Comparison of ENCODE assay signal across 8 cellular contexts in the genomic region with DNA sequence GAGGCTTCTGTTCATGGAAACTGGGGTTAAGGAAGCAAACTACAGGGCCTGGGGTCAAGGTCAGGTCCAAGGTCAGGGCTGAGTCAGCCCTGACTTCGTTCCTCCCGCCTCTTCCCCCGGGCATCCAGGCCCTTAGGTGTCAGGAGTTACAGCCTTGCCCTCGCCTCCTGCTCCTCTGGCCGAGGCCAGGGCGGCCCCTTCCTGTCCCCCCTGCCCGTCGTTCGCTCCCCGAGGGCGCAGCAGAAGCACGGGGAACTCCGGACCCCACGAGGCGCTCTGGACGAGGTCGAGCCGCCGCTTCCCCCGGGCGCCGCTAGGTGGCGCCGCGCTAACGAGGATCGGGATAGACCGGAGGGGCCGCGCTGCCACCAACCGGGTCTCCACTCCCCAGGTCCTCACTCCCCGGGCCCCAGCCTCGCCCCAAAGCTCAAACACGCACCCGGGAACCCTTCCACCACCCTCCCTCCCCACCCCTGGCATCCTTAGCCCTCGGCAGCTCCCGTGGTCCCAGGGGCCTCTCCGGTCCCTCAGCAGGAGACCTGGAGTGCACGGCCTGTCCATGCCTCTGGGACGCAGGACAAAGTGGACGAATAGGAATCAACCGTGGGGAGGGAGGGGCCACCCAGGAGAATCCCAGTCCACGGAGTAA. TPM values are rescaled to one million over a fixed set of nuclear protein-coding genes. Genes with fewer than 3 reads are reported as not detected.
DNase-seq lines count a peak whose midpoint lies in the region; TF ChIP-seq lines count a peak whose summit lies in the region.

No MANE protein-coding gene starts in this region.

- H3K4me1 ChIP-seq in HUES6 (ENCODE audit: control insufficient read depth, insufficient read depth, low read length) (peaks cover 3% of the 10 kb centered on the region; the same call in 1 of the 2 replicates), SJCRH30 (no peaks in the 10 kb centered on the region), parathyroid adenoma (peaks cover 3% of the 10 kb centered on the region)

- H3K36me3 Mint-ChIP-seq in type B pancreatic cell = no peaks in the 10 kb centered on the region

- peak overlapping the region; percentile 34 for H3K4me2 ChIP-seq in parathyroid adenoma (ENCODE audit: low read length)

- no peak overlapping the region for H3K4me3 ChIP-seq in GM12875 (ENCODE audit: low read depth, low read length)
- H3K4me3 ChIP-seq in HUES6 (ENCODE audit: low read depth, low read length) = peak overlapping the region; percentile 40
- peak overlapping the region; percentile 41 for H3K4me3 ChIP-seq in SJCRH30
- no peak overlapping the region for H3K4me3 ChIP-seq in parathyroid adenoma (ENCODE audit: low read depth, low read length)

- H3K27me3 Mint-ChIP-seq in type B pancreatic cell = peaks cover 11% of the 10 kb centered on the region

- H3K9ac ChIP-seq in HUES6 (ENCODE audit: low read length) (peak overlapping the region; percentile 71), parathyroid adenoma (no peak overlapping the region)

- H3K79me2 ChIP-seq in parathyroid adenoma = no peaks in the 10 kb centered on the region

- H3K27ac ChIP-seq in HUES6 (ENCODE audit: low read depth, low read length) (no peak overlapping the region), SJCRH30 (no peak overlapping the region), parathyroid adenoma (no peak overlapping the region)

- DNase-seq in 8988T = peak; percentile 74
- peak; percentile 78 to 87 for DNase-seq in SJCRH30
- peak; percentile 83 for DNase-seq in activated gamma-delta T cell treated with anti-CD3 and anti-CD28 coated beads, Interleukin-2, amount 50 U/mL, for 16 hours (ENCODE audit: low read depth)
- DNase-seq in glomerular visceral epithelial cell (ENCODE audit: extremely low spot score) = peak; percentile 65
- peak; percentile 93 for DNase-seq in type B pancreatic cell (ENCODE audit: extremely low spot score, unreplicated experiment)

- H3K27ac Mint-ChIP-seq in type B pancreatic cell = no peak overlapping the region

- TF ChIP-seq CTCF in GM12875 (IDR thresholded peaks at IDR 0.05; ENCODE audit: borderline replicate concordance, insufficient read depth, low read depth, low read length) = peak; percentile 98
- TF ChIP-seq CTCF in parathyroid adenoma (IDR thresholded peaks at IDR 0.05) = peak; percentile 93
- peak; percentile 99 for TF ChIP-seq CTCF in type B pancreatic cell (conservative IDR thresholded peaks at IDR 0.05)

- peaks cover 7% of the 10 kb centered on the region for H3K4me1 Mint-ChIP-seq in type B pancreatic cell (ENCODE audit: unreplicated experiment)

- H3K36me3 ChIP-seq in HUES6 (ENCODE audit: control insufficient read depth, insufficient read depth, low read length) (no peaks in the 10 kb centered on the region), SJCRH30 (no peaks in the 10 kb centered on the region), parathyroid adenoma (ENCODE audit: control insufficient read depth, insufficient read depth, low read length) (no peaks in the 10 kb centered on the region)

- H3K9me3 ChIP-seq in HUES6 (ENCODE audit: control insufficient read depth, insufficient read depth, low read depth, low read length) (no peaks in the 10 kb centered on the region), SJCRH30 (replicated peaks) (no peaks in the 10 kb centered on the region), parathyroid adenoma (ENCODE audit: control insufficient read depth, low read length) (no peaks in the 10 kb centered on the region)

- H3K9me3 Mint-ChIP-seq in type B pancreatic cell = no peaks in the 10 kb centered on the region

- H3K27me3 ChIP-seq in HUES6 (ENCODE audit: control insufficient read depth, insufficient read depth, low read length) (0 out of 2 replicates have a peak, but pooled peaks cover 3% of the 10 kb centered on the region), SJCRH30 (peaks cover 8% of the 10 kb centered on the region; the same call in 1 of the 2 replicates), parathyroid adenoma (ENCODE audit: control insufficient read depth, insufficient read depth, low read length) (no peaks in the 10 kb centered on the region)

- peak overlapping the region; percentile 78 for H2AFZ ChIP-seq in parathyroid adenoma

- no peak overlapping the region for H3K4me3 Mint-ChIP-seq in type B pancreatic cell

RNA-seq across cellular contexts. Expression of a gene that starts 59.2 kb away (rescaled TPM):
- total RNA-seq in SJCRH30 (2014; rRNA removed; shearing (Covaris generic)) = 3.9 and 4.1 TPM in 2 replicates
- not detected in 2 replicates for total RNA-seq in type B pancreatic cell (ENCODE audit: low replicate concordance)

Comparison
In these comparisons a context has a peak if more than half of its experiments do, and no peak if none do; other contexts are left out.
1. H3K4me3 ChIP-seq: peak in HUES6 (single experiment) and SJCRH30 (single experiment); none in GM12875 (single experiment) and parathyroid adenoma (single experiment).
2. Peak in every context shown above with its lines, with median percentiles within 50 percentile points of each other: DNase-seq and CTCF ChIP-seq.